In genomic region chr18:59180150-59180845, GRCh38 we compare ENCODE assay signal across 1 cellular context.
TF ChIP-seq lines count a peak whose summit lies in the region.

No MANE protein-coding gene starts in this region.

TF ChIP-seq in H1, 55 proteins besides CTCF, POLR2A, EP300 and RAD21 (continued from another document):
- no peak for TF ChIP-seq EGR1 (IDR thresholded peaks at IDR 0.05; ENCODE audit: borderline replicate concordance, low read depth, low read length)
- TF ChIP-seq CEBPB (IDR thresholded peaks at IDR 0.05; ENCODE audit: low read depth, low read length) = no peak
- TF ChIP-seq SIN3A (conservative IDR thresholded peaks at IDR 0.05 in 1 of 2, IDR thresholded peaks at IDR 0.05 in 1 of 2; ENCODE audit: low read depth in 1 of 2, low read length in 2 of 2) = no peak
- TF ChIP-seq BRCA1 (IDR thresholded peaks at IDR 0.05; ENCODE audit: low read depth, low read length) = no peak
- TF ChIP-seq SRF (IDR thresholded peaks at IDR 0.05; ENCODE audit: low read depth, low read length) = no peak
- no peak for TF ChIP-seq POU5F1 (IDR thresholded peaks at IDR 0.05; ENCODE audit: low read depth, low read length)
- no peak for TF ChIP-seq TBP (IDR thresholded peaks at IDR 0.05; ENCODE audit: low read depth, low read length)
- TF ChIP-seq RBBP5 (IDR thresholded peaks at IDR 0.05; ENCODE audit: borderline replicate concordance, low read depth, low read length) = no peak
- no peak for TF ChIP-seq SIRT6 (IDR thresholded peaks at IDR 0.05; ENCODE audit: low read length)
